ENCODE assay signal across 10 cellular contexts in genomic region chr2:148877403-148877740, GRCh38. TPM values are rescaled to one million over a fixed set of nuclear protein-coding genes. Genes with fewer than 3 reads are reported as not detected.
DNase-seq lines count a peak whose midpoint lies in the region; ATAC-seq and TF ChIP-seq lines count a peak whose summit lies in the region.
"Had no signal": no experiment of that assay in that cellular context is flagged by ENCODE, and none has a peak within 500 bp of the region (broad histone marks: within the 10 kb centered on the region; RNA-seq: fewer than 3 reads in every experiment).

No MANE protein-coding gene starts in this region.

- H3K36me3 ChIP-seq in iPS-18a (ENCODE audit: control insufficient read depth, low read depth, low read length), result peaks cover 2% of the 10 kb centered on the region

- no peak for TF ChIP-seq CTCF in VCaP (conservative IDR thresholded peaks at IDR 0.05)

- H3K27ac ChIP-seq in VCaP (peak overlapping the region; percentile 97), iPS-18a (ENCODE audit: low read length) (no peak overlapping the region), temporal lobe (ENCODE audit: low read depth, low read length) (peak overlapping the region; percentile 80)

- H3K27me3 Mint-ChIP-seq in activated naive CD4-positive, alpha-beta T cell treated with anti-CD3 and anti-CD28 coated beads for 36 hours (ENCODE audit: low read depth), result peaks cover 10% of the 10 kb centered on the region

- ATAC-seq in GM21360 (IDR thresholded peaks at IDR 0.05; ENCODE audit: unreplicated experiment), result no peak

- H3K9ac ChIP-seq in iPS-18a (ENCODE audit: low read length), result no peak overlapping the region

- H3K4me3 ChIP-seq in iPS-18a (ENCODE audit: low read length), result peak overlapping the region; percentile 85

- no peaks in the 10 kb centered on the region for H3K9me3 ChIP-seq in iPS-18a (ENCODE audit: control insufficient read depth, low read depth, low read length)

- peak overlapping the region; percentile 88 for H3K4me3 Mint-ChIP-seq in activated naive CD4-positive, alpha-beta T cell treated with anti-CD3 and anti-CD28 coated beads for 36 hours

- CTCF ChIA-PET in activated naive CD4-positive, alpha-beta T cell treated with anti-CD3 and anti-CD28 coated beads for 36 hours (lab: Charles Lee), result no interaction called here

- H3K4me1 Mint-ChIP-seq in activated naive CD4-positive, alpha-beta T cell treated with anti-CD3 and anti-CD28 coated beads for 36 hours (ENCODE audit: low read depth), result peaks cover 9% of the 10 kb centered on the region

- H3K36me3 Mint-ChIP-seq in activated naive CD4-positive, alpha-beta T cell treated with anti-CD3 and anti-CD28 coated beads for 36 hours (ENCODE audit: low read depth), result peaks cover 6% of the 10 kb centered on the region
- H3K36me3 Mint-ChIP-seq: IgD-negative memory B cell had no signal

- intact Hi-C loops in activated naive CD4-positive, alpha-beta T cell treated with anti-CD3 and anti-CD28 coated beads for 36 hours (cut with micrococcal nuclease), result loop anchor here (5.0 to 10.0 kb wide), 3 partner anchors 355 to 1243 kb away; no protein-coding TSS in a partner anchor

- H3K4me1 ChIP-seq in iPS-18a (ENCODE audit: control insufficient read depth, low read depth, low read length), result no peaks in the 10 kb centered on the region

- no peak for DNase-seq in activated naive CD4-positive, alpha-beta T cell treated with anti-CD3 and anti-CD28 coated beads for 36 hours
- no peak for DNase-seq in activated naive CD4-positive, alpha-beta T cell treated with Interleukin-2 at 50 U/mL for 16 hours
- DNase-seq in SHP77 (lab: John Stamatoyannopoulos, UW) (no peak), Ammon's horn (ENCODE audit: low spot score) (no peak)
- DNase-seq: HCEC 1CT had no signal

- H3K9me3 Mint-ChIP-seq in activated naive CD4-positive, alpha-beta T cell treated with anti-CD3 and anti-CD28 coated beads for 36 hours, result peaks cover 4% of the 10 kb centered on the region

- peaks cover 20% of the 10 kb centered on the region for H3K27me3 ChIP-seq in iPS-18a (ENCODE audit: control insufficient read depth, insufficient read depth, low read length)

- no peak overlapping the region for H3K27ac Mint-ChIP-seq in activated naive CD4-positive, alpha-beta T cell treated with anti-CD3 and anti-CD28 coated beads for 36 hours

RNA-seq across cellular contexts. Expression of gene KIF5C, which starts 2.3 kb away (rescaled TPM):
- total RNA-seq in activated naive CD4-positive, alpha-beta T cell treated with anti-CD3 and anti-CD28 coated beads for 36 hours, result 10 to 100 TPM; 18.6 to 24.5 TPM
- 366 TPM for total RNA-seq in temporal lobe

Comparison
In these comparisons a context has a peak if more than half of its experiments do, and no peak if none do; other contexts are left out.
1. RNA of gene KIF5C, which starts 2.3 kb away (total RNA-seq): 366 TPM in temporal lobe (single experiment); 18.6 to 24.5 TPM in activated naive CD4-positive, alpha-beta T cell treated with anti-CD3 and anti-CD28 coated beads for 36 hours; every median in the first group is over 10 times any median in the second.